1 cellular context compared by ENCODE assay signal in genomic region chr5:43367909-43368648, GRCh38.
TF ChIP-seq lines count a peak whose summit lies in the region.

No MANE protein-coding gene starts in this region.

TF ChIP-seq in HepG2, 621 proteins besides CTCF, POLR2A, EP300 and RAD21 (continued from another document):
- no peak for TF ChIP-seq GLMP (CRISPR knock-in tag; IDR thresholded peaks at IDR 0.05; ENCODE audit: borderline replicate concordance)
